Comparison of ENCODE assay signal across 17 cellular contexts in the genomic region with DNA sequence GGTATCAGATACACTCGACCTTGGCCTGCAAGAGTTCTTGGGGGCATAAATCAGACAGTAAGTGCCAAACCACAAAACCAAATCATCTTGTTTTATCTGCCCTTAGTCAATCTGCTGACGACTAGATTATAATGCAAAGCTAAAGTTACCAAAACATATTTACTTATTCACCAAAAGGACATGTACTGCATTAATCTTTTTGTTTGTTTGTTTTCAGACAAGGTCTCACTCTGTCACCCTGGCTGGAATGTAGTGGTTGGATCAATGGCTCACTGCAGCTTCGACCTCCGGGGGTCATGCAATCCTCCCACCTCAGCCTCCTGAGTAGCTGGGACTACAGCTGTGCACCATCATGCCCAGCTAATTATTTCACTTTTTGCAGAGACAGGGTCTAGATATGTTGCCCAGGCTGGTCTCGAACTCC.
A peak's percentile ranks its signal among the peaks of the same experiment; 100 is the strongest.
DNase-seq lines count a peak whose midpoint lies in the region; ATAC-seq and TF ChIP-seq lines count a peak whose summit lies in the region.
"Had no signal": no experiment of that assay in that cellular context is flagged by ENCODE, and none has a peak within 500 bp of the region (broad histone marks: within the 10 kb centered on the region; RNA-seq: fewer than 3 reads in every experiment).

No MANE protein-coding gene starts in this region.

- in situ Hi-C loops in Caki2 (cut with HindIII; ENCODE audit: low pct_unique_long_range_greater_than_20kb, low sequenced_read_pairs), result no loop called here

- H3K4me1 Mint-ChIP-seq in nephron, result peaks cover 49% of the 10 kb centered on the region

- TF ChIP-seq CTCF in fibroblast of mammary gland (conservative IDR thresholded peaks at IDR 0.05; ENCODE audit: control insufficient read depth, insufficient read depth, low read depth, low read length) (no peak), nephron (IDR thresholded peaks at IDR 0.05; ENCODE audit: unreplicated experiment in 3 of 3) (no peak)

- no peaks in the 10 kb centered on the region for H3K27me3 Mint-ChIP-seq in nephron (ENCODE audit: low read depth)
- H3K27me3 Mint-ChIP-seq: CD4-positive, alpha-beta T cell; IgD-negative memory B cell had no signal

- no peak for ATAC-seq in HG03571 (IDR thresholded peaks at IDR 0.05; ENCODE audit: unreplicated experiment)

- peak; percentile 18 for DNase-seq in Caki2 (ENCODE audit: low read depth)
- DNase-seq in M059J (ENCODE audit: low read depth), result peak; percentile 60
- peak; percentile 23 for DNase-seq in fibroblast of mammary gland (ENCODE audit: low read depth)
- no peak for DNase-seq in SW 1271 (lab: John Stamatoyannopoulos, UW)
- DNase-seq in epidermal melanocyte (ENCODE audit: insufficient read length, low spot score), result no peak
- DNase-seq: BE2C; CD4-positive, alpha-beta T cell; H7; Kasumi-1; NCI-H1105 treated with DMSO at 0.1 percent for 48 hours; NCI-H1694; NCI-H524; RPMI8226; SHP77 treated with DMSO at 0.1 percent for 48 hours had no signal

- peak overlapping the region; percentile 15 to 39 (median 21) for H3K27ac Mint-ChIP-seq in nephron
- H3K27ac Mint-ChIP-seq: CD4-positive, alpha-beta T cell; IgD-negative memory B cell had no signal

- H3K4me3 Mint-ChIP-seq in nephron, result no peak overlapping the region
- H3K4me3 Mint-ChIP-seq: CD4-positive, alpha-beta T cell; IgD-negative memory B cell had no signal

- no peak overlapping the region for H3K4me3 ChIP-seq in fibroblast of mammary gland (ENCODE audit: control insufficient read depth, low read depth, low read length)

- H3K36me3 Mint-ChIP-seq in nephron (ENCODE audit: low read depth), result peaks cover 20% of the 10 kb centered on the region

- H3K9me3 Mint-ChIP-seq in nephron, result no peaks in the 10 kb centered on the region
- H3K9me3 Mint-ChIP-seq: CD4-positive, alpha-beta T cell; IgD-negative memory B cell had no signal

Comparison
In these comparisons a context has a peak if more than half of its experiments do, and no peak if none do; other contexts are left out.
1. DNase-seq: peak in Caki2 (single experiment), M059J (single experiment) and fibroblast of mammary gland (single experiment); none in SW 1271 (0 of 2) and epidermal melanocyte (single experiment).